23 cellular contexts compared by ENCODE assay signal in genomic region chr1:31991202-31991601, GRCh38.
"Had no signal": no experiment of that assay in that cellular context is flagged by ENCODE, and none has a peak within 500 bp of the region (broad histone marks: within the 10 kb centered on the region; RNA-seq: fewer than 3 reads in every experiment).

No MANE protein-coding gene starts in this region.

- H3K4me3 Mint-ChIP-seq: activated naive CD8-positive, alpha-beta T cell; activated T-cell treated with anti-CD3 and anti-CD28 coated beads, Interleukin-2, amount 50 U/mL, for 24 hours; activated T-helper 17 cell treated with anti-CD3 and anti-CD28 coated beads, Interleukin-2, amount 50 U/mL, for 72 hours; naive thymus-derived CD4-positive, alpha-beta T cell; neural crest cell; T-cell had no signal

- DNase-seq: activated CD4-positive, alpha-beta T cell treated with anti-CD3 and anti-CD28 coated beads for 1 hour; activated CD8-positive, alpha-beta memory T cell treated with anti-CD3 and anti-CD28 coated beads for 24 hours; activated CD8-positive, alpha-beta memory T cell treated with anti-CD3 and anti-CD28 coated beads, Interleukin-2, amount 50 U/mL, for 4 hours; activated T-cell treated with anti-CD3 and anti-CD28 coated beads, Interleukin-2, amount 50 U/mL, for 24 hours; amniotic stem cell; cerebellar nuclear complex; foreskin melanocyte; kidney; naive thymus-derived CD4-positive, alpha-beta T cell; occipital lobe; sigmoid colon; stimulated activated CD4-positive, alpha-beta T cell treated with anti-CD3 and anti-CD28 coated beads, Interleukin-4, amount 100 ng/mL, for 1 hour; stimulated activated naive CD4-positive, alpha-beta T cell; T-cell; thyroid gland; WERI-Rb-1 had no signal

- H3K27me3 ChIP-seq: esophagus muscularis mucosa, sigmoid colon, thyroid gland, upper lobe of right lung had no signal

- H3K27ac ChIP-seq: coronary artery, esophagus muscularis mucosa, sigmoid colon, thyroid gland, upper lobe of right lung, WERI-Rb-1 had no signal

- H3K27ac Mint-ChIP-seq: activated T-cell treated with anti-CD3 and anti-CD28 coated beads, Interleukin-2, amount 50 U/mL, for 24 hours; activated T-helper 17 cell treated with anti-CD3 and anti-CD28 coated beads, Interleukin-2, amount 50 U/mL, for 72 hours had no signal

- ATAC-seq: left lobe of liver; naive thymus-derived CD4-positive, alpha-beta T cell; T-cell; upper lobe of right lung had no signal

- H3K27me3 Mint-ChIP-seq: activated naive CD8-positive, alpha-beta T cell; activated T-cell treated with anti-CD3 and anti-CD28 coated beads, Interleukin-2, amount 50 U/mL, for 24 hours; activated T-helper 17 cell treated with anti-CD3 and anti-CD28 coated beads, Interleukin-2, amount 50 U/mL, for 72 hours; naive thymus-derived CD4-positive, alpha-beta T cell; T-cell had no signal

- H3K9me3 Mint-ChIP-seq: activated T-cell treated with anti-CD3 and anti-CD28 coated beads, Interleukin-2, amount 50 U/mL, for 24 hours; activated T-helper 17 cell treated with anti-CD3 and anti-CD28 coated beads, Interleukin-2, amount 50 U/mL, for 72 hours; naive thymus-derived CD4-positive, alpha-beta T cell; neural crest cell; T-cell had no signal

- H3K9me3 ChIP-seq: esophagus muscularis mucosa, sigmoid colon, thyroid gland, upper lobe of right lung had no signal

- H3K4me1 ChIP-seq: sigmoid colon, upper lobe of right lung had no signal

- H3K36me3 Mint-ChIP-seq: activated naive CD8-positive, alpha-beta T cell; naive thymus-derived CD4-positive, alpha-beta T cell; T-cell had no signal

- H3K36me3 ChIP-seq: esophagus muscularis mucosa, sigmoid colon, thyroid gland, upper lobe of right lung, WERI-Rb-1 had no signal

- H3K4me3 ChIP-seq: coronary artery, esophagus muscularis mucosa, sigmoid colon, thyroid gland, upper lobe of right lung had no signal
